ENCODE assay signal across 8 cellular contexts in genomic region chr10:79825587-79826011, GRCh38. TPM values are rescaled to one million over a fixed set of nuclear protein-coding genes. Genes with fewer than 3 reads are reported as not detected.
DNase-seq lines count a peak whose midpoint lies in the region; ATAC-seq, FAIRE-seq and TF ChIP-seq lines count a peak whose summit lies in the region.
"Not testable (repeated sequence)": the region's sequence is repeated elsewhere in the genome, so short reads cannot be mapped to it uniquely, and the experiment has no call there.

No MANE protein-coding gene starts in this region.

- H3K9ac ChIP-seq in HCT116 (ENCODE audit: low read length) (peak overlapping the region; percentile 62), K562 (ENCODE audit: insufficient read depth in 1 of 2, low read depth in 2 of 2, low read length in 2 of 2) (peak overlapping the region in 1 of 2 experiments; percentile 51; a peak in 2 of 4 replicates)

- DNase-seq in HCT116 (ENCODE audit: low read depth, low spot score); K562 (ENCODE audit: extremely low read depth in 1 of 4, low spot score in 3 of 4); osteoblast (ENCODE audit: insufficient read length, low spot score, missing footprints): not testable (repeated sequence)
- DNase-seq in WTC11 (ENCODE audit: low spot score) = peak; percentile 48
- peak; percentile 29 for DNase-seq in left cardiac atrium
- DNase-seq in upper lobe of right lung = peak; percentile 67

- not testable (repeated sequence) for H3K27ac ChIP-seq in HCT116 (ENCODE audit: low read depth, low read length); K562 (ENCODE audit: extremely low read depth, low read depth, low read length); osteoblast (ENCODE audit: low read depth, low read length); upper lobe of right lung

- POLR2A ChIA-PET in HCT116 (lab: Charles Lee); WTC11 (lab: Charles Lee); K562 (lab: Yijun Ruan, JAX): not testable (repeated sequence)

- RAD21 ChIA-PET in HCT116 (lab: Charles Lee; ENCODE audit: low non-redundant PET in 1 of 2, low total read pairs in 2 of 2, uncharacterized antibody in 2 of 2, unreplicated experiment in 2 of 2) = not testable (repeated sequence)

- intact Hi-C loops in HCT116 (cut with micrococcal nuclease); K562 (cut with micrococcal nuclease); left cardiac atrium (cut with DNase I); upper lobe of right lung (cut with DNase I): not testable (repeated sequence)

- TF ChIP-seq CTCF in HCT116 (IDR thresholded peaks at IDR 0.05 in 2 of 3, conservative IDR thresholded peaks at IDR 0.05 in 1 of 3; ENCODE audit: borderline replicate concordance in 1 of 3, insufficient read depth in 1 of 3, low read depth in 2 of 3, low read length in 2 of 3); WTC11 (IDR thresholded peaks at IDR 0.05); K562 (IDR thresholded peaks at IDR 0.05 in 2 of 3, conservative IDR thresholded peaks at IDR 0.05 in 1 of 3; ENCODE audit: insufficient read depth in 2 of 3, low read depth in 1 of 3, low read length in 3 of 3); osteoblast (IDR thresholded peaks at IDR 0.05; ENCODE audit: extremely low read depth, low read depth, low read length): not testable (repeated sequence)
- peak; percentile 22 for TF ChIP-seq CTCF in upper lobe of right lung (IDR thresholded peaks at IDR 0.05)

- H3K36me3 ChIP-seq in HCT116 (ENCODE audit: control insufficient read depth in 1 of 2, insufficient read depth in 2 of 2, low read length in 2 of 2); K562 (ENCODE audit: control insufficient read depth, insufficient read depth, low read length); osteoblast (ENCODE audit: insufficient read depth, low read length); upper lobe of right lung: not testable (repeated sequence)

- not testable (repeated sequence) for TF ChIP-seq POLR2A in HCT116 (IDR thresholded peaks at IDR 0.05; ENCODE audit: borderline replicate concordance, extremely low read depth, insufficient read depth, insufficient read length); K562 (conservative IDR thresholded peaks at IDR 0.05)

- peaks cover 27% of the 10 kb centered on the region for H3K79me2 ChIP-seq in HCT116 (ENCODE audit: insufficient read depth, low read length)
- H3K79me2 ChIP-seq in K562 (ENCODE audit: control insufficient read depth, insufficient read depth, low read length) = peaks cover 37% of the 10 kb centered on the region
- H3K79me2 ChIP-seq in osteoblast (ENCODE audit: insufficient read depth, low read length) = peaks cover 17% of the 10 kb centered on the region

- peak overlapping the region; percentile 85 for H3K4me3 Mint-ChIP-seq in WTC11

- WGBS in K562 (ENCODE audit: insufficient coverage, low coverage, missing lambda C conversion rate) = 0% methylated on average over 7 of the region's 38 CpGs

- TF ChIP-seq RAD21 in HCT116 (IDR thresholded peaks at IDR 0.05; ENCODE audit: low read depth); K562 (CRISPR knock-in tag; conservative IDR thresholded peaks at IDR 0.05 in 1 of 2, IDR thresholded peaks at IDR 0.05 in 1 of 2): not testable (repeated sequence)

- H3K4me1 Mint-ChIP-seq in WTC11 = not testable (repeated sequence)

- not testable (repeated sequence) for H3K9me2 ChIP-seq in HCT116 (ENCODE audit: insufficient read depth)

- not testable (repeated sequence) for FAIRE-seq in K562 (lab: Jason Lieb, UNC)

- not testable (repeated sequence) for H3K27me3 Mint-ChIP-seq in WTC11 (ENCODE audit: low read depth)

- H3K4me1 ChIP-seq in HCT116 (ENCODE audit: control insufficient read depth in 1 of 2, insufficient read depth in 2 of 2, low read length in 2 of 2); K562 (replicated peaks in 1 of 2; ENCODE audit: control insufficient read depth in 2 of 2, insufficient read depth in 2 of 2, low read length in 2 of 2); osteoblast (ENCODE audit: insufficient read depth, low read length): not testable (repeated sequence)
- H3K4me1 ChIP-seq in upper lobe of right lung = peaks cover 12% of the 10 kb centered on the region

- not testable (repeated sequence) for H3K36me3 Mint-ChIP-seq in WTC11

- in situ Hi-C loops in K562 (cut with MboI) = not testable (repeated sequence)

- not testable (repeated sequence) for H3K27ac Mint-ChIP-seq in WTC11

- not testable (repeated sequence) for H2AFZ ChIP-seq in HCT116 (ENCODE audit: low read depth, low read length, poor library complexity, severe bottlenecking); K562 (ENCODE audit: low read depth, low read length); osteoblast (ENCODE audit: low read length)

- not testable (repeated sequence) for H3K9me3 ChIP-seq in HCT116 (ENCODE audit: control insufficient read depth in 1 of 2, insufficient read depth in 1 of 2, low read depth in 1 of 2, low read length in 2 of 2); K562 (replicated peaks; ENCODE audit: control insufficient read depth, insufficient read depth, low read depth, low read length); osteoblast (ENCODE audit: low read depth, low read length); upper lobe of right lung

- H3K9me1 ChIP-seq in K562 (ENCODE audit: control insufficient read depth, insufficient read depth, low read length) = not testable (repeated sequence)

- not testable (repeated sequence) for TF ChIP-seq EP300 in K562 (IDR thresholded peaks at IDR 0.05; ENCODE audit: low read length)

- not testable (repeated sequence) for H3K4me2 ChIP-seq in HCT116 (ENCODE audit: low read length); osteoblast (ENCODE audit: insufficient read depth, low read length)
- peak overlapping the region; percentile 62 for H3K4me2 ChIP-seq in K562 (ENCODE audit: insufficient read depth, low read length)

- H3K4me3 ChIP-seq in HCT116 (replicated peaks in 1 of 2; ENCODE audit: low read depth in 1 of 2, low read length in 2 of 2) = peak overlapping the region; percentile 46 to 53
- H3K4me3 ChIP-seq in K562 = peak overlapping the region; percentile 55
- peak overlapping the region; percentile 70 for H3K4me3 ChIP-seq in osteoblast (ENCODE audit: insufficient read depth, low read length)
- peak overlapping the region; percentile 45 for H3K4me3 ChIP-seq in upper lobe of right lung

- H3K9me3 Mint-ChIP-seq in WTC11 = not testable (repeated sequence)

- CTCF ChIA-PET in HCT116 (lab: Charles Lee); WTC11 (lab: Charles Lee); K562 (lab: Yijun Ruan, JAX; ENCODE audit: low intra/inter-chr PET ratio): not testable (repeated sequence)

- not testable (repeated sequence) for H4K20me1 ChIP-seq in HCT116 (ENCODE audit: insufficient read depth); K562 (replicated peaks; ENCODE audit: control insufficient read depth, insufficient read depth, low read length); osteoblast (ENCODE audit: insufficient read depth, low read length)

- ATAC-seq in GM18498 (IDR thresholded peaks at IDR 0.05; ENCODE audit: unreplicated experiment) = peak; percentile 15
- peak; percentile 35 for ATAC-seq in HCT116
- ATAC-seq in HG03521 (IDR thresholded peaks at IDR 0.05; ENCODE audit: unreplicated experiment) = peak; percentile 12
- peak; percentile 46 for ATAC-seq in WTC11
- ATAC-seq in K562 = peak; percentile 31
- peak; percentile 62 to 67 for ATAC-seq in left cardiac atrium
- ATAC-seq in upper lobe of right lung = peak; percentile 58

- not testable (repeated sequence) for H3K27me3 ChIP-seq in HCT116 (ENCODE audit: insufficient read depth, low read length); K562 (ENCODE audit: control insufficient read depth in 2 of 2, insufficient read depth in 2 of 2, low read length in 2 of 2); osteoblast (ENCODE audit: insufficient read depth, low read length); upper lobe of right lung

- not testable (repeated sequence) for BruUV-seq in HCT116 (replicated peaks; lab: Mats Ljungman, UMichigan); K562 (replicated peaks; lab: Mats Ljungman, UMichigan)

TF ChIP-seq in K562, 482 proteins besides CTCF, POLR2A, EP300 and RAD21 (continues in another document):
- TF ChIP-seq EGR1 (conservative IDR thresholded peaks at IDR 0.05) (peak; percentile 57), HDAC1 (IDR thresholded peaks at IDR 0.05) (peak in 1 of 2 experiments; percentile 28; a peak in 1 of 4 replicates)

RNA-seq across cellular contexts. Expression of gene NUTM2E, which starts 0.9 kb away (rescaled TPM):
- total RNA-seq in HCT116 (2021; ENCODE audit: unreplicated experiment) (0.15 TPM), WTC11 (2021) (0.07 to 0.25 TPM (median 0.15 TPM) in 3 replicates), K562 (2014; rRNA removed) (0.05 TPM in 1 of 2 replicates, not detected in the other), K562 (2014; rRNA removed; fragmentation: Illumina TruSeq; extraction: Trizol) (0.07 and 0.16 TPM in 2 replicates), K562 (2015; rRNA removed; fragmentation: Illumina TruSeq; extraction: Trizol) (0.11 TPM in 1 of 2 replicates, not detected in the other), K562 (2021) (0.09 and 0.20 TPM in 2 replicates), left cardiac atrium (not detected), osteoblast (not detected in 2 replicates), upper lobe of right lung (not detected)
- 0.05 and 0.16 TPM in 2 replicates for polyA plus RNA-seq in HCT116 (2012)
- total RNA-seq in K562 (2011; cell fraction: chromatin; rRNA removed; ENCODE audit: low replicate concordance) = 0.12 TPM in 1 of 2 replicates, not detected in the other
- total RNA-seq in K562 (2011; cell fraction: nucleolus; rRNA removed) = not detected in 2 replicates
- 0.15 TPM in 1 of 2 replicates, not detected in the other for total RNA-seq in K562 (2011; cell fraction: nucleoplasm; rRNA removed)
- polyA plus RNA-seq in K562 (2011; rRNA removed) (0.05 TPM in 1 of 2 replicates, not detected in the other), K562 (2014; fragmentation: Illumina TruSeq; extraction: Trizol) (0.04 and 0.18 TPM in 2 replicates), K562 (2014; fragmentation: Nextera tagmentation; extraction: Ambion mirVana) (not detected), K562 (2014; rRNA removed) (0.08 TPM in 1 of 2 replicates, not detected in the other)
- 0.01 TPM in 1 of 2 replicates, not detected in the other for polyA plus RNA-seq in K562 (2011; cell fraction: cytosol; rRNA removed)
- 0.06 TPM in 1 of 2 replicates, not detected in the other for polyA plus RNA-seq in K562 (2011; cell fraction: nucleus; rRNA removed)
- 0.04 and 0.08 TPM in 2 replicates for polyA plus RNA-seq in K562 (2012)
- not detected in 2 replicates for polyA minus RNA-seq in K562 (2011; rRNA and poly(A)+ RNA removed)
- polyA minus RNA-seq in K562 (2011; cell fraction: cytosol; rRNA and poly(A)+ RNA removed) = not detected in 2 replicates
- polyA minus RNA-seq in K562 (2011; cell fraction: nucleus; rRNA and poly(A)+ RNA removed) = 0.13 and 0.22 TPM in 2 replicates

Comparison
In these comparisons a context has a peak if more than half of its experiments do, and no peak if none do; other contexts are left out.
1. ATAC-seq: peak in every context shown above with its lines; median percentile 64 in left cardiac atrium; 58 in upper lobe of right lung; 46 in WTC11; 35 in HCT116; 31 in K562; 15 in GM18498; 12 in HG03521.